ENCODE assay signal across 10 cellular contexts in genomic region chr10:34280599-34281374, GRCh38.
DNase-seq lines count a peak whose midpoint lies in the region; ATAC-seq, FAIRE-seq and TF ChIP-seq lines count a peak whose summit lies in the region.
"Had no signal": no experiment of that assay in that cellular context is flagged by ENCODE, and none has a peak within 500 bp of the region (broad histone marks: within the 10 kb centered on the region; RNA-seq: fewer than 3 reads in every experiment).

No MANE protein-coding gene starts in this region.

- peak overlapping the region; percentile 45 for H3K4me3 Mint-ChIP-seq in natural killer cell treated with Interleukin-12 subunit alpha and Interleukin-12 subunit beta and Interleukin-15 and Interleukin-18, amount 100 ng/mL, for 72 hours
- H3K4me3 Mint-ChIP-seq in natural killer cell = no peak overlapping the region
- H3K4me3 Mint-ChIP-seq in activated CD8-positive, alpha-beta memory T cell treated with anti-CD3 and anti-CD28 coated beads, Interleukin-2, amount 10 ng/mL, durations not matched to agents 7 days and 5 days = no peak overlapping the region
- H3K4me3 Mint-ChIP-seq: naive B cell had no signal

- no peak for FAIRE-seq in GM12878 (lab: Jason Lieb, UNC)

- peak overlapping the region; percentile 71 to 86 for H3K27ac Mint-ChIP-seq in natural killer cell treated with Interleukin-12 subunit alpha and Interleukin-12 subunit beta and Interleukin-15 and Interleukin-18, amount 100 ng/mL, for 72 hours
- no peak overlapping the region for H3K27ac Mint-ChIP-seq in natural killer cell
- no peak overlapping the region for H3K27ac Mint-ChIP-seq in activated CD8-positive, alpha-beta memory T cell treated with anti-CD3 and anti-CD28 coated beads, Interleukin-2, amount 10 ng/mL, durations not matched to agents 7 days and 5 days
- H3K27ac Mint-ChIP-seq: naive B cell had no signal

- H4K20me1 ChIP-seq in GM12878 (ENCODE audit: control insufficient read depth, insufficient read depth) = no peaks in the 10 kb centered on the region

- no peak for DNase-seq in natural killer cell treated with Interleukin-12 subunit alpha and Interleukin-12 subunit beta and Interleukin-15 and Interleukin-18, amount 100 ng/mL, for 72 hours (ENCODE audit: low spot score)
- DNase-seq in natural killer cell (no peak), GM12878 (ENCODE audit: low read depth, low spot score) (no peak), kidney glomerular epithelial cell (lab: John Stamatoyannopoulos, UW) (peak; percentile 90), uterus (peak; percentile 56 to 80), 8988T (no peak)
- DNase-seq in stimulated activated CD8-positive, alpha-beta memory T cell treated with anti-CD3 and anti-CD28 coated beads, Interleukin-4, amount 100 ng/mL, for 48 hours = no peak
- no peak for DNase-seq in activated CD8-positive, alpha-beta memory T cell treated with anti-CD3 and anti-CD28 coated beads, Interleukin-2, amount 10 ng/mL, durations not matched to agents 7 days and 5 days
- DNase-seq: DMS 273 treated with DMSO at 0.1 percent for 48 hours, naive B cell had no signal

- no peaks in the 10 kb centered on the region for H3K36me3 ChIP-seq in GM12878 (ENCODE audit: control insufficient read depth in 2 of 2, insufficient read depth in 2 of 2, low read length in 1 of 2)
- no peaks in the 10 kb centered on the region for H3K36me3 ChIP-seq in uterus

- peak; percentile 61 to 67 for ATAC-seq in natural killer cell treated with Interleukin-12 subunit alpha and Interleukin-12 subunit beta and Interleukin-15 and Interleukin-18, amount 100 ng/mL, for 72 hours
- ATAC-seq in natural killer cell (no peak), GM12878 (peak; percentile 65)
- no peak for ATAC-seq in activated CD8-positive, alpha-beta memory T cell treated with anti-CD3 and anti-CD28 coated beads, Interleukin-2, amount 10 ng/mL, durations not matched to agents 7 days and 5 days

- H3K27me3 ChIP-seq in GM12878 (replicated peaks in 1 of 2; ENCODE audit: control insufficient read depth in 2 of 2, insufficient read depth in 2 of 2, low read length in 1 of 2) (no peaks in the 10 kb centered on the region), uterus (no peaks in the 10 kb centered on the region)

- no peak for TF ChIP-seq POLR2A in GM12878 (IDR thresholded peaks at IDR 0.05; ENCODE audit: low read depth, low read length)
- no peak for TF ChIP-seq POLR2A in uterus (IDR thresholded peaks at IDR 0.05)

- RAD21 ChIA-PET in GM12878 (lab: Charles Lee; ENCODE audit: unreplicated experiment) = interaction anchor here (1.3 kb wide), 1 partner anchor 14 kb away, joined by 3 read pairs; no protein-coding TSS in a partner anchor

- 59% methylated on average over 11 of the region's 11 CpGs for WGBS in GM12878 (ENCODE audit: insufficient coverage, insufficient replicate concordance, low lambda C conversion rate, missing lambda C conversion rate)

- CTCF ChIA-PET in GM12878 (lab: Yijun Ruan, JAX) = interaction anchor here (1.0 kb wide), 1 partner anchor 17 kb away, joined by 3 read pairs; no protein-coding TSS in a partner anchor
- CTCF ChIA-PET in activated CD8-positive, alpha-beta memory T cell treated with anti-CD3 and anti-CD28 coated beads, Interleukin-2, amount 10 ng/mL, durations not matched to agents 7 days and 5 days (lab: Charles Lee) = no interaction called here

- no peak for TF ChIP-seq EP300 in GM12878 (IDR thresholded peaks at IDR 0.05; ENCODE audit: borderline replicate concordance in 1 of 2, control insufficient read depth in 1 of 2, low read depth in 2 of 2, low read length in 2 of 2)

- H3K4me3 ChIP-seq in GM12878 (no peak overlapping the region), uterus (no peak overlapping the region)

- no peaks in the 10 kb centered on the region for H3K79me2 ChIP-seq in GM12878 (ENCODE audit: control insufficient read depth, insufficient read depth, low read length)

- H3K4me1 ChIP-seq in GM12878 (ENCODE audit: control insufficient read depth, insufficient read depth, low read length) = no peaks in the 10 kb centered on the region
- H3K4me1 ChIP-seq in uterus = peaks cover 0 to 8% of the 10 kb centered on the region in 2 donors

- intact Hi-C loops in natural killer cell (cut with micrococcal nuclease) (no loop called here), GM12878 (cut with micrococcal nuclease; ENCODE audit: unreplicated experiment) (no loop called here), uterus (cut with DNase I; ENCODE audit: low total_unique reads) (no loop called here)

- BruUV-seq in GM12878 (replicated peaks; lab: Mats Ljungman, UMichigan) = no TSS peak

- SMC1A ChIA-PET in GM12878 (lab: Charles Lee; ENCODE audit: uncharacterized antibody, unreplicated experiment) = interaction anchor here (0.9 to 1.9 kb wide), 4 partner anchors 15 to 73 kb away, joined by 3 to 9 read pairs (median 3); no protein-coding TSS in a partner anchor

- H3K4me2 ChIP-seq in GM12878 (ENCODE audit: control insufficient read depth, insufficient read depth) = no peak overlapping the region

- POLR2A ChIA-PET in GM12878 (lab: Charles Lee) = interaction anchor here (0.5 kb wide), 1 partner anchor 319 kb away, joined by 3 read pairs; no protein-coding TSS in a partner anchor

- no peaks in the 10 kb centered on the region for H3K9me3 Mint-ChIP-seq in natural killer cell treated with Interleukin-12 subunit alpha and Interleukin-12 subunit beta and Interleukin-15 and Interleukin-18, amount 100 ng/mL, for 72 hours
- no peaks in the 10 kb centered on the region for H3K9me3 Mint-ChIP-seq in natural killer cell
- no peaks in the 10 kb centered on the region for H3K9me3 Mint-ChIP-seq in activated CD8-positive, alpha-beta memory T cell treated with anti-CD3 and anti-CD28 coated beads, Interleukin-2, amount 10 ng/mL, durations not matched to agents 7 days and 5 days (ENCODE audit: low read depth)
- H3K9me3 Mint-ChIP-seq: naive B cell had no signal

- H3K9ac ChIP-seq in GM12878 (ENCODE audit: control insufficient read depth, insufficient read depth, low read length) = no peak overlapping the region

- no peak for TF ChIP-seq CTCF in natural killer cell (IDR thresholded peaks at IDR 0.05)
- peak in 2 of 3 experiments; percentile 4 to 36; a peak in 1 of 6 replicates for TF ChIP-seq CTCF in GM12878 (IDR thresholded peaks at IDR 0.05 in 2 of 3, conservative IDR thresholded peaks at IDR 0.05 in 1 of 3; ENCODE audit: control insufficient read depth in 2 of 3, extremely low read depth in 1 of 3, insufficient read depth in 1 of 3, low read depth in 3 of 3, low read length in 3 of 3)
- no peak for TF ChIP-seq CTCF in uterus (IDR thresholded peaks at IDR 0.05)

- H3K9me3 ChIP-seq in GM12878 (replicated peaks; ENCODE audit: control insufficient read depth, insufficient read depth, low read length) (no peaks in the 10 kb centered on the region), uterus (no peaks in the 10 kb centered on the region)

- peaks cover 11 to 12% of the 10 kb centered on the region in 2 donors for H3K27me3 Mint-ChIP-seq in natural killer cell treated with Interleukin-12 subunit alpha and Interleukin-12 subunit beta and Interleukin-15 and Interleukin-18, amount 100 ng/mL, for 72 hours
- peaks cover 5 to 15% of the 10 kb centered on the region in 2 donors for H3K27me3 Mint-ChIP-seq in natural killer cell (ENCODE audit: low read depth in 2 of 2)
- H3K27me3 Mint-ChIP-seq in activated CD8-positive, alpha-beta memory T cell treated with anti-CD3 and anti-CD28 coated beads, Interleukin-2, amount 10 ng/mL, durations not matched to agents 7 days and 5 days = no peaks in the 10 kb centered on the region
- H3K27me3 Mint-ChIP-seq: naive B cell had no signal

- no peak overlapping the region for H2AFZ ChIP-seq in GM12878 (ENCODE audit: control insufficient read depth, low read depth, low read length)

- no peak for TF ChIP-seq RAD21 in GM12878 (IDR thresholded peaks at IDR 0.05; ENCODE audit: insufficient read depth, low read depth, low read length)

- H3K4me1 Mint-ChIP-seq in natural killer cell treated with Interleukin-12 subunit alpha and Interleukin-12 subunit beta and Interleukin-15 and Interleukin-18, amount 100 ng/mL, for 72 hours (ENCODE audit: low read depth in 2 of 2) = peaks cover 9 to 23% of the 10 kb centered on the region in 2 donors
- H3K4me1 Mint-ChIP-seq in natural killer cell = no peaks in the 10 kb centered on the region
- peaks cover 6% of the 10 kb centered on the region for H3K4me1 Mint-ChIP-seq in activated CD8-positive, alpha-beta memory T cell treated with anti-CD3 and anti-CD28 coated beads, Interleukin-2, amount 10 ng/mL, durations not matched to agents 7 days and 5 days
- H3K4me1 Mint-ChIP-seq: naive B cell had no signal

- no peaks in the 10 kb centered on the region for H3K36me3 Mint-ChIP-seq in natural killer cell treated with Interleukin-12 subunit alpha and Interleukin-12 subunit beta and Interleukin-15 and Interleukin-18, amount 100 ng/mL, for 72 hours
- no peaks in the 10 kb centered on the region for H3K36me3 Mint-ChIP-seq in natural killer cell
- H3K36me3 Mint-ChIP-seq in activated CD8-positive, alpha-beta memory T cell treated with anti-CD3 and anti-CD28 coated beads, Interleukin-2, amount 10 ng/mL, durations not matched to agents 7 days and 5 days = no peaks in the 10 kb centered on the region
- H3K36me3 Mint-ChIP-seq: naive B cell had no signal

- in situ Hi-C loops in GM12878 (cut with MboI) = no loop called here

- H3K27ac ChIP-seq in GM12878 (ENCODE audit: control insufficient read depth, insufficient read depth) (no peak overlapping the region), uterus (peak overlapping the region; percentile 74 to 78)

TF ChIP-seq in GM12878, 131 proteins besides CTCF, POLR2A, EP300 and RAD21 (continues in another document):
- 0 out of 4 replicates have a peak, but pooled peaks of 1 of the 2 experiments have one; percentile 16 for TF ChIP-seq IKZF2 (IDR thresholded peaks at IDR 0.05)

Comparison
In these comparisons a context has a peak if more than half of its experiments do, and no peak if none do; other contexts are left out.
1. ATAC-seq: peak in natural killer cell treated with Interleukin-12 subunit alpha and Interleukin-12 subunit beta and Interleukin-15 and Interleukin-18, amount 100 ng/mL, for 72 hours (2 of 2) and GM12878 (single experiment); none in natural killer cell (0 of 3) and activated CD8-positive, alpha-beta memory T cell treated with anti-CD3 and anti-CD28 coated beads, Interleukin-2, amount 10 ng/mL, durations not matched to agents 7 days and 5 days (single experiment).
2. H3K27ac Mint-ChIP-seq: peak in natural killer cell treated with Interleukin-12 subunit alpha and Interleukin-12 subunit beta and Interleukin-15 and Interleukin-18, amount 100 ng/mL, for 72 hours (2 of 2); none in natural killer cell (0 of 2) and activated CD8-positive, alpha-beta memory T cell treated with anti-CD3 and anti-CD28 coated beads, Interleukin-2, amount 10 ng/mL, durations not matched to agents 7 days and 5 days (single experiment).
3. DNase-seq: peak in kidney glomerular epithelial cell (single experiment) and uterus (2 of 2); none in natural killer cell treated with Interleukin-12 subunit alpha and Interleukin-12 subunit beta and Interleukin-15 and Interleukin-18, amount 100 ng/mL, for 72 hours (single experiment), natural killer cell (single experiment), GM12878 (single experiment), stimulated activated CD8-positive, alpha-beta memory T cell treated with anti-CD3 and anti-CD28 coated beads, Interleukin-4, amount 100 ng/mL, for 48 hours (single experiment), 8988T (single experiment) and activated CD8-positive, alpha-beta memory T cell treated with anti-CD3 and anti-CD28 coated beads, Interleukin-2, amount 10 ng/mL, durations not matched to agents 7 days and 5 days (single experiment).
4. CTCF ChIP-seq: peak in GM12878 (2 of 3); none in natural killer cell (single experiment) and uterus (0 of 4).